In the genomic region with DNA sequence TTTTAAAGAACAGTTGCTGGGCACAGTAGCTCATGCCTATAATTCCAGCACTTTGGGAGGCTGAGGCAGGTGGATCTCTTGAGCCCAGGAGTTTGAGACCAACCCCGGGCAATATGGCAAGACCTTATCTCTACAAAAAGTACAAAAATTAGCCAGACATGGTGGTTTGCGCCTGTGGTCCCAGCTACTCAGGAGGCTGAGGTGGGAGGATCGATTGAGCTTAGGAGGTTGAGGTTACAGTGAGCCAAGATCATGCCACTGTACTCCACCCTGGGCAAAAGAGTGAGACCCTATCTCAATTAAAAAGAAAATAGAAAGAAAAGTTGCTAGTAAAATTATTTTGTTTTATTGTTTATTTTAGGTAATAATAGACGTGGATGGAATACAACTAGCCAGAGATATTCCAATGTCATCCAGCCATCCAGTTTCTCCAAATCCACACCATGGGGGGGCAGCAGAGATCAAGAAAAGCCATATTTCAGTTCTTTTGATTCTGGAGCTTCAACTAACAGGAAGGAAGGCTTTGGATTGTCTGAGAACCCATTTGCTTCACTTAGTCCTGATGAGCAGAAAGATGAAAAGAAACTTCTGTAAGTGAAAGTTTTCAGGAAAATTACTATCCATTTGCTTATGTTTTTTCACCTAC, we compare ENCODE assay signal across 8 cellular contexts. TPM values are rescaled to one million over a fixed set of nuclear protein-coding genes. Genes with fewer than 3 reads are reported as not detected.
DNase-seq lines count a peak whose midpoint lies in the region; ATAC-seq and TF ChIP-seq lines count a peak whose summit lies in the region.

No MANE protein-coding gene starts in this region.

- TF ChIP-seq CTCF in MM.1S (IDR thresholded peaks at IDR 0.05; ENCODE audit: low read length): peak; percentile 47
- no peak for TF ChIP-seq CTCF in activated CD8-positive, alpha-beta T cell treated with anti-CD3 and anti-CD28 coated beads for 36 hours (IDR thresholded peaks at IDR 0.05)

- POLR2A ChIA-PET in activated CD4-positive, alpha-beta T cell treated with anti-CD3 and anti-CD28 coated beads for 36 hours (lab: Charles Lee): no interaction called here
- POLR2A ChIA-PET in activated CD8-positive, alpha-beta T cell treated with anti-CD3 and anti-CD28 coated beads for 36 hours (lab: Charles Lee): interaction anchor here (0.8 to 1.6 kb wide), 4 partner anchors 8 to 17 kb away, joined by 3 to 4 read pairs (median 4); no protein-coding TSS in a partner anchor

- H3K9ac ChIP-seq in MM.1S (ENCODE audit: low read length): no peak overlapping the region

- no peak overlapping the region for H3K4me2 ChIP-seq in MM.1S (ENCODE audit: low read depth, low read length)

- H3K27ac ChIP-seq in MM.1S (ENCODE audit: low read length): no peak overlapping the region

- H3K27ac Mint-ChIP-seq in activated CD4-positive, alpha-beta T cell treated with anti-CD3 and anti-CD28 coated beads for 36 hours: no peak overlapping the region
- H3K27ac Mint-ChIP-seq in activated CD8-positive, alpha-beta T cell treated with anti-CD3 and anti-CD28 coated beads for 36 hours: no peak overlapping the region

- peaks cover 14% of the 10 kb centered on the region for H3K4me1 ChIP-seq in MM.1S (ENCODE audit: low read length)

- no peak for ATAC-seq in activated CD4-positive, alpha-beta T cell treated with anti-CD3 and anti-CD28 coated beads for 36 hours
- ATAC-seq in activated CD8-positive, alpha-beta T cell treated with anti-CD3 and anti-CD28 coated beads for 36 hours: no peak
- ATAC-seq in HG02973 (IDR thresholded peaks at IDR 0.05; ENCODE audit: unreplicated experiment) (no peak), HG02884 (IDR thresholded peaks at IDR 0.05; ENCODE audit: unreplicated experiment) (no peak)

- H3K4me3 ChIP-seq in MM.1S (ENCODE audit: low read length): no peak overlapping the region

- no peaks in the 10 kb centered on the region for H3K9me3 Mint-ChIP-seq in activated CD4-positive, alpha-beta T cell treated with anti-CD3 and anti-CD28 coated beads for 36 hours (ENCODE audit: low read depth)
- H3K9me3 Mint-ChIP-seq in activated CD8-positive, alpha-beta T cell treated with anti-CD3 and anti-CD28 coated beads for 36 hours: no peaks in the 10 kb centered on the region

- no peaks in the 10 kb centered on the region for H3K9me2 ChIP-seq in MM.1S (replicated peaks; ENCODE audit: insufficient read depth, low read length)

- intact Hi-C loops in activated CD4-positive, alpha-beta T cell treated with anti-CD3 and anti-CD28 coated beads for 36 hours (cut with DNase I, micrococcal nuclease): loop anchor here (5.0 to 10.0 kb wide), 6 partner anchors 173 to 1758 kb away; a partner anchor contains a TSS
- intact Hi-C loops in activated CD8-positive, alpha-beta T cell treated with anti-CD3 and anti-CD28 coated beads for 36 hours (cut with micrococcal nuclease): no loop called here

- peaks cover 19% of the 10 kb centered on the region for H3F3A ChIP-seq in MM.1S (ENCODE audit: insufficient read depth, low read length)

- H3K27me3 Mint-ChIP-seq in activated CD4-positive, alpha-beta T cell treated with anti-CD3 and anti-CD28 coated beads for 36 hours: no peaks in the 10 kb centered on the region
- H3K27me3 Mint-ChIP-seq in activated CD8-positive, alpha-beta T cell treated with anti-CD3 and anti-CD28 coated beads for 36 hours: no peaks in the 10 kb centered on the region

- H3K79me2 ChIP-seq in MM.1S (ENCODE audit: low read length): peaks cover 75% of the 10 kb centered on the region

- H3K9me3 ChIP-seq in MM.1S (replicated peaks; ENCODE audit: insufficient read depth, low read length): no peaks in the 10 kb centered on the region

- H2AFZ ChIP-seq in MM.1S (ENCODE audit: low read length): no peak overlapping the region

- peaks cover 36% of the 10 kb centered on the region for H3K36me3 Mint-ChIP-seq in activated CD4-positive, alpha-beta T cell treated with anti-CD3 and anti-CD28 coated beads for 36 hours (ENCODE audit: low read depth)
- peaks cover 32% of the 10 kb centered on the region for H3K36me3 Mint-ChIP-seq in activated CD8-positive, alpha-beta T cell treated with anti-CD3 and anti-CD28 coated beads for 36 hours (ENCODE audit: low read depth)

- CTCF ChIA-PET in activated CD4-positive, alpha-beta T cell treated with anti-CD3 and anti-CD28 coated beads for 36 hours (lab: Charles Lee): interaction anchor here (0.7 to 1.8 kb wide), 8 partner anchors 9 to 496 kb away, joined by 3 to 8 read pairs (median 4); a partner anchor contains a TSS
- CTCF ChIA-PET in activated CD8-positive, alpha-beta T cell treated with anti-CD3 and anti-CD28 coated beads for 36 hours (lab: Charles Lee): interaction anchor here (1.0 to 1.7 kb wide), 2 partner anchors 15 to 17 kb away, joined by 3 to 4 read pairs; no protein-coding TSS in a partner anchor

- peak; percentile 27 for DNase-seq in activated CD4-positive, alpha-beta T cell treated with anti-CD3 and anti-CD28 coated beads for 36 hours
- no peak for DNase-seq in activated CD4-positive, alpha-beta T cell treated with anti-CD3 and anti-CD28 coated beads for 4 hours
- DNase-seq in MM.1S (peak; percentile 9), hepatic stellate cell (ENCODE audit: low spot score) (peak; percentile 27), activated gamma-delta T cell treated with Interleukin-2 at 50 U/mL for 16 hours (no peak)
- DNase-seq in activated CD8-positive, alpha-beta T cell treated with anti-CD3 and anti-CD28 coated beads for 36 hours: peak; percentile 30

- H3K4me3 Mint-ChIP-seq in activated CD4-positive, alpha-beta T cell treated with anti-CD3 and anti-CD28 coated beads for 36 hours: no peak overlapping the region
- H3K4me3 Mint-ChIP-seq in activated CD8-positive, alpha-beta T cell treated with anti-CD3 and anti-CD28 coated beads for 36 hours: no peak overlapping the region

- H3K27me3 ChIP-seq in MM.1S (replicated peaks; ENCODE audit: insufficient read depth, low read length): no peaks in the 10 kb centered on the region

- H4K20me1 ChIP-seq in MM.1S (ENCODE audit: insufficient read depth, low read length): peaks cover 7% of the 10 kb centered on the region; the same call in 1 of the 2 replicates

- H3K36me3 ChIP-seq in MM.1S (replicated peaks; ENCODE audit: insufficient read depth, low read length): peaks cover 22% of the 10 kb centered on the region; the same call in 1 of the 2 replicates

- H3K4me1 Mint-ChIP-seq in activated CD4-positive, alpha-beta T cell treated with anti-CD3 and anti-CD28 coated beads for 36 hours: peaks cover 32% of the 10 kb centered on the region
- peaks cover 34% of the 10 kb centered on the region for H3K4me1 Mint-ChIP-seq in activated CD8-positive, alpha-beta T cell treated with anti-CD3 and anti-CD28 coated beads for 36 hours (ENCODE audit: low read depth)

RNA-seq across cellular contexts. Expression of a gene that starts 3.0 kb away (rescaled TPM):
- total RNA-seq in activated CD4-positive, alpha-beta T cell treated with anti-CD3 and anti-CD28 coated beads for 36 hours: 10 to 100 TPM; 32.3 to 44.8 TPM
- total RNA-seq in activated CD8-positive, alpha-beta T cell treated with anti-CD3 and anti-CD28 coated beads for 36 hours: 10 to 100 TPM; 30.1 to 32.6 TPM

Comparison
In these comparisons a context has a peak if more than half of its experiments do, and no peak if none do; other contexts are left out.
1. DNase-seq: peak in activated CD4-positive, alpha-beta T cell treated with anti-CD3 and anti-CD28 coated beads for 36 hours (single experiment), MM.1S (single experiment), activated CD8-positive, alpha-beta T cell treated with anti-CD3 and anti-CD28 coated beads for 36 hours (single experiment) and hepatic stellate cell (single experiment); none in activated CD4-positive, alpha-beta T cell treated with anti-CD3 and anti-CD28 coated beads for 4 hours (0 of 2) and activated gamma-delta T cell treated with Interleukin-2 at 50 U/mL for 16 hours (single experiment).